In genomic region chr1:204992499-204992898, GRCh38 we compare ENCODE assay signal across 15 cellular contexts. TPM values are rescaled to one million over a fixed set of nuclear protein-coding genes. Genes with fewer than 3 reads are reported as not detected.
A peak's percentile ranks its signal among the peaks of the same experiment; 100 is the strongest.
DNase-seq lines count a peak whose midpoint lies in the region; ATAC-seq, FAIRE-seq and TF ChIP-seq lines count a peak whose summit lies in the region.
"Had no signal": no experiment of that assay in that cellular context is flagged by ENCODE, and none has a peak within 500 bp of the region (broad histone marks: within the 10 kb centered on the region; RNA-seq: fewer than 3 reads in every experiment).

No MANE protein-coding gene starts in this region.

- POLR2A ChIA-PET in H1 (lab: Charles Lee; ENCODE audit: partially characterized antibody), result interaction anchor here (1.1 to 4.1 kb wide), 3 partner anchors 11 to 69 kb away, joined by 3 to 16 read pairs (median 6); no protein-coding TSS in a partner anchor

- WGBS in H1 (ENCODE audit: extremely low coverage in 1 of 2, insufficient coverage in 1 of 2, insufficient read length in 1 of 2, insufficient replicate concordance in 2 of 2, low coverage in 1 of 2, low lambda C conversion rate in 2 of 2, missing lambda C conversion rate in 1 of 2), 2 experiments, result 89% methylated on average over 7 of the region's 7 CpGs; no CpG with 5 or more reads in 1 of the 2 experiments

- no peaks in the 10 kb centered on the region for H3K9me3 Mint-ChIP-seq in stimulated activated naive CD8-positive, alpha-beta T cell treated with anti-CD3 and anti-CD28 coated beads, Interleukin-15, amount 100 ng/mL, for 72 hours
- H3K9me3 Mint-ChIP-seq: activated naive CD4-positive, alpha-beta T cell treated with anti-CD3 and anti-CD28 coated beads, Interleukin-2, amount 50 U/mL, for 24 hours; immature natural killer cell; natural killer cell treated with Interleukin-12 subunit alpha and Interleukin-12 subunit beta and Interleukin-15 and Interleukin-18, amount 100 ng/mL, for 72 hours had no signal

- TF ChIP-seq RAD21 in H1 (IDR thresholded peaks at IDR 0.05 in 1 of 2, conservative IDR thresholded peaks at IDR 0.05 in 1 of 2; ENCODE audit: low read depth in 2 of 2, low read length in 2 of 2), result no peak

- H3K23ac ChIP-seq in H1 (ENCODE audit: insufficient read length), result no peak overlapping the region

- H3K27ac Mint-ChIP-seq in T-helper 17 cell, result no peak overlapping the region
- peak overlapping the region; percentile 72 to 81 for H3K27ac Mint-ChIP-seq in stimulated activated naive CD8-positive, alpha-beta T cell treated with anti-CD3 and anti-CD28 coated beads, Interleukin-15, amount 100 ng/mL, for 72 hours
- H3K27ac Mint-ChIP-seq: activated naive CD4-positive, alpha-beta T cell treated with anti-CD3 and anti-CD28 coated beads, Interleukin-2, amount 50 U/mL, for 24 hours had no signal

- H3K4me3 ChIP-seq in H1 (ENCODE audit: extremely low read depth in 1 of 4, insufficient read depth in 2 of 4, low read depth in 3 of 4, low read length in 4 of 4), result no peak overlapping the region

- DNase-seq in activated T-cell treated with anti-CD3 and anti-CD28 coated beads for 48 hours (ENCODE audit: low read depth) (peak; percentile 5), T-helper 17 cell (no peak), H1 (ENCODE audit: low read depth in 1 of 2, low spot score in 2 of 2) (no peak), AG08396 (ENCODE audit: low spot score) (no peak)
- DNase-seq in activated T-cell treated with anti-CD3 and anti-CD28 coated beads, Interleukin-2, amount 50 U/mL, for 1 hour, result no peak
- DNase-seq in stimulated activated naive CD8-positive, alpha-beta T cell treated with anti-CD3 and anti-CD28 coated beads, Interleukin-15, amount 100 ng/mL, for 72 hours, result peak in 1 of 2 donors; percentile 36
- DNase-seq: NCI-H446 treated with DMSO at 0.1 percent for 48 hours had no signal

- peaks cover 14% of the 10 kb centered on the region for H3K4me1 Mint-ChIP-seq in T-helper 17 cell
- peaks cover 25% of the 10 kb centered on the region for H3K4me1 Mint-ChIP-seq in stimulated activated naive CD8-positive, alpha-beta T cell treated with anti-CD3 and anti-CD28 coated beads, Interleukin-15, amount 100 ng/mL, for 72 hours

- H4K20me1 ChIP-seq in H1 (replicated peaks in 1 of 2; ENCODE audit: control insufficient read depth in 1 of 2, insufficient read depth in 2 of 2, low read length in 2 of 2), result peaks cover 0 to 5% of the 10 kb centered on the region in 2 experiments

- H3K56ac ChIP-seq in H1 (replicated peaks; ENCODE audit: insufficient read length, low read depth, low read length), result no peak overlapping the region

- H2BK15ac ChIP-seq in H1 (ENCODE audit: low read length), result 0 out of 2 replicates have a peak overlapping the region, but pooled peaks have one; percentile 18

- H3K4me3 Mint-ChIP-seq in T-helper 17 cell, result no peak overlapping the region
- H3K4me3 Mint-ChIP-seq in stimulated activated naive CD8-positive, alpha-beta T cell treated with anti-CD3 and anti-CD28 coated beads, Interleukin-15, amount 100 ng/mL, for 72 hours, result peak overlapping the region in 1 of 2 donors; percentile 39
- H3K4me3 Mint-ChIP-seq: activated naive CD4-positive, alpha-beta T cell treated with anti-CD3 and anti-CD28 coated beads, Interleukin-2, amount 50 U/mL, for 24 hours; natural killer cell treated with Interleukin-12 subunit alpha and Interleukin-12 subunit beta and Interleukin-15 and Interleukin-18, amount 100 ng/mL, for 72 hours had no signal

- no peak for TF ChIP-seq CTCF in H1 (IDR thresholded peaks at IDR 0.05; ENCODE audit: control extremely low read depth in 1 of 3, insufficient read depth in 1 of 3, low read depth in 1 of 3, low read length in 3 of 3)

- H4K91ac ChIP-seq in H1 (replicated peaks; ENCODE audit: insufficient read length, low read length), result peak overlapping the region; percentile 58

- H3K4ac ChIP-seq in H1 (replicated peaks; ENCODE audit: insufficient read length, low read depth, low read length), result no peak overlapping the region

- H3K18ac ChIP-seq in H1 (ENCODE audit: extremely low read depth, low read length), result peak overlapping the region; percentile 5; the same call in 1 of the 2 replicates

- H2BK120ac ChIP-seq in H1 (replicated peaks; ENCODE audit: low read depth, low read length), result no peak overlapping the region

- H2AFZ ChIP-seq in H1 (ENCODE audit: low read length), result no peak overlapping the region

- ATAC-seq in T-helper 17 cell (peak; percentile 55), GM21526 (IDR thresholded peaks at IDR 0.05; ENCODE audit: low FRiP score, unreplicated experiment) (no peak), HG02678 (IDR thresholded peaks at IDR 0.05; ENCODE audit: unreplicated experiment) (no peak)
- peak; percentile 53 for ATAC-seq in stimulated activated naive CD8-positive, alpha-beta T cell treated with anti-CD3 and anti-CD28 coated beads, Interleukin-15, amount 100 ng/mL, for 72 hours

- H2BK5ac ChIP-seq in H1 (ENCODE audit: low read depth, low read length), result 0 out of 2 replicates have a peak overlapping the region, but pooled peaks have one; percentile 27

- no peaks in the 10 kb centered on the region for H3K36me3 ChIP-seq in H1 (ENCODE audit: control insufficient read depth in 2 of 4, insufficient read depth in 4 of 4, low read length in 3 of 4)

- H3K27ac ChIP-seq in H1 (ENCODE audit: low read depth, low read length), result no peak overlapping the region
- H3K27ac ChIP-seq: RWPE1 had no signal

- peaks cover 10 to 27% (median 19%) of the 10 kb centered on the region in 4 experiments for H3K4me1 ChIP-seq in H1 (replicated peaks in 1 of 4; ENCODE audit: control insufficient read depth in 3 of 4, insufficient read depth in 4 of 4, low read length in 3 of 4)

- no peak for FAIRE-seq in H1 (lab: Jason Lieb, UNC)
- FAIRE-seq: colon had no signal

- H3K27me3 ChIP-seq in H1 (replicated peaks in 1 of 4; ENCODE audit: control insufficient read depth in 3 of 4, extremely low read depth in 1 of 4, insufficient read depth in 3 of 4, low read length in 3 of 4), result no peaks in the 10 kb centered on the region; a peak in 1 of 7 replicates

- H3K9me3 ChIP-seq in T-helper 17 cell (ENCODE audit: control insufficient read depth, low read length, poor library complexity, severe bottlenecking), result no peaks in the 10 kb centered on the region
- no peaks in the 10 kb centered on the region for H3K9me3 ChIP-seq in H1 (ENCODE audit: insufficient read depth in 2 of 2, low read depth in 1 of 2, low read length in 1 of 2)

- H3K36me3 Mint-ChIP-seq in T-helper 17 cell (ENCODE audit: low read depth), result no peaks in the 10 kb centered on the region
- H3K36me3 Mint-ChIP-seq: activated naive CD4-positive, alpha-beta T cell treated with anti-CD3 and anti-CD28 coated beads, Interleukin-2, amount 50 U/mL, for 24 hours; immature natural killer cell; natural killer cell treated with Interleukin-12 subunit alpha and Interleukin-12 subunit beta and Interleukin-15 and Interleukin-18, amount 100 ng/mL, for 72 hours had no signal

- H3K23me2 ChIP-seq in H1 (ENCODE audit: low read depth, low read length), result no peaks in the 10 kb centered on the region

- H3K27me3 Mint-ChIP-seq in T-helper 17 cell, result peaks cover 52% of the 10 kb centered on the region
- H3K27me3 Mint-ChIP-seq in stimulated activated naive CD8-positive, alpha-beta T cell treated with anti-CD3 and anti-CD28 coated beads, Interleukin-15, amount 100 ng/mL, for 72 hours, result peaks cover 8% of the 10 kb centered on the region
- H3K27me3 Mint-ChIP-seq: activated naive CD4-positive, alpha-beta T cell treated with anti-CD3 and anti-CD28 coated beads, Interleukin-2, amount 50 U/mL, for 24 hours had no signal

- no peak for TF ChIP-seq EP300 in H1 (IDR thresholded peaks at IDR 0.05; ENCODE audit: borderline replicate concordance in 1 of 2, low read depth in 2 of 2, low read length in 2 of 2)

- H3K79me1 ChIP-seq in H1 (ENCODE audit: low read depth, low read length), result no peaks in the 10 kb centered on the region

- peak overlapping the region; percentile 75; the same call in 1 of the 2 replicates for H2BK12ac ChIP-seq in H1 (ENCODE audit: low read depth, low read length)

- H3K4me2 ChIP-seq in H1 (ENCODE audit: insufficient read depth in 1 of 2, low read depth in 2 of 2, low read length in 2 of 2), result no peak overlapping the region

- CTCF ChIA-PET in H1 (lab: Charles Lee; ENCODE audit: partially characterized antibody), result interaction anchor here (1.2 to 33.8 kb wide), 8 partner anchors 11 to 264 kb away, joined by 4 to 1336 read pairs (median 15); partner anchors contain the start of gene TMEM81

- H2BK20ac ChIP-seq in H1 (ENCODE audit: low read length), result no peak overlapping the region

- H4K5ac ChIP-seq in H1 (ENCODE audit: insufficient read length, low read depth, low read length), result no peak overlapping the region

- H3K79me2 ChIP-seq in H1 (ENCODE audit: control insufficient read depth in 1 of 2, insufficient read depth in 2 of 2, low read length in 2 of 2), result no peaks in the 10 kb centered on the region

- no peak for TF ChIP-seq POLR2A in H1 (IDR thresholded peaks at IDR 0.05; ENCODE audit: control extremely low read depth in 1 of 2, low read depth in 2 of 2, low read length in 2 of 2)

- H4K8ac ChIP-seq in H1 (ENCODE audit: extremely low read depth, insufficient read depth, low read length), result no peak overlapping the region; the same call in 1 of the 2 replicates

- H3K9ac ChIP-seq in H1 (replicated peaks in 1 of 4; ENCODE audit: extremely low read depth in 1 of 4, low read depth in 3 of 4, low read length in 3 of 4), result no peak overlapping the region

- H3K14ac ChIP-seq in H1 (ENCODE audit: insufficient read length), result no peak overlapping the region

- 0 out of 2 replicates have a peak overlapping the region, but pooled peaks have one; percentile 76 for H2AK5ac ChIP-seq in H1 (ENCODE audit: low read depth, low read length)

TF ChIP-seq in H1, 55 proteins besides CTCF, POLR2A, EP300 and RAD21 (continues in another document):
- TF ChIP-seq SP1 (IDR thresholded peaks at IDR 0.05; ENCODE audit: low read depth, low read length) (no peak), PHF8 (conservative IDR thresholded peaks at IDR 0.05; ENCODE audit: low read depth, low read length) (no peak)

RNA-seq across cellular contexts. Expression of gene CNTN2, which starts 50.5 kb away (rescaled TPM):
- total RNA-seq in T-helper 17 cell, result not detected
- total RNA-seq in H1 (2021; fragmentation: NEBNext Ultra II Directional; extraction: Animal tissue kit (Norgen Biotek cat#: 25700)), result 3.9 TPM in 2 replicates
- polyA plus RNA-seq in H1 (2011; rRNA removed), result 1.2 and 2.3 TPM in 2 replicates
- polyA plus RNA-seq in H1 (2011; cell fraction: cytosol; rRNA removed), result 1.1 TPM
- polyA plus RNA-seq in H1 (2011; cell fraction: nucleus; rRNA removed), result 4.8 TPM
- polyA plus RNA-seq in H1 (2012, experiment 1 of 2), result 2.1 to 2.4 TPM (median 2.3 TPM) in 4 replicates
- 1.4 TPM for polyA plus RNA-seq in H1 (2012, experiment 2 of 2)
- polyA plus RNA-seq in H1 (2013, experiment 1 of 2), result 3.1 TPM
- 4.4 TPM for polyA plus RNA-seq in H1 (2013, experiment 2 of 2)
- polyA minus RNA-seq in H1 (2011; rRNA and poly(A)+ RNA removed), result 2.4 and 2.8 TPM in 2 replicates
- polyA minus RNA-seq in H1 (2011; cell fraction: cytosol; rRNA and poly(A)+ RNA removed), result 3.8 TPM
- 6.8 TPM for polyA minus RNA-seq in H1 (2011; cell fraction: nucleus; rRNA and poly(A)+ RNA removed)
- total RNA-seq: fibroblast of lung; natural killer cell treated with Interleukin-12 subunit alpha and Interleukin-12 subunit beta and Interleukin-15 and Interleukin-18, amount 100 ng/mL, for 72 hours had no signal
- polyA plus RNA-seq: fibroblast of lung, immature natural killer cell had no signal

Comparison
In these comparisons a context has a peak if more than half of its experiments do, and no peak if none do; other contexts are left out.
1. ATAC-seq: peak in T-helper 17 cell (single experiment) and stimulated activated naive CD8-positive, alpha-beta T cell treated with anti-CD3 and anti-CD28 coated beads, Interleukin-15, amount 100 ng/mL, for 72 hours (single experiment); none in GM21526 (single experiment) and HG02678 (single experiment).